ENCODE assay signal across 15 cellular contexts in genomic region chr4:70802923-70803605, GRCh38. TPM values are rescaled to one million over a fixed set of nuclear protein-coding genes. Genes with fewer than 3 reads are reported as not detected.
DNase-seq lines count a peak whose midpoint lies in the region; ATAC-seq and TF ChIP-seq lines count a peak whose summit lies in the region.
"Had no signal": no experiment of that assay in that cellular context is flagged by ENCODE, and none has a peak within 500 bp of the region (broad histone marks: within the 10 kb centered on the region; RNA-seq: fewer than 3 reads in every experiment).

No MANE protein-coding gene starts in this region.

- H3K4me3 Mint-ChIP-seq in progenitor cell of endocrine pancreas (ENCODE audit: low read depth) = no peak overlapping the region
- H3K4me3 Mint-ChIP-seq: activated B cell treated with CpG ODN at 0.5 μM for 24 hours; activated T-cell treated with anti-CD3 and anti-CD28 coated beads, Interleukin-2, amount 50 U/mL, for 4 hours; stimulated activated naive CD8-positive, alpha-beta T cell treated with anti-CD3 and anti-CD28 coated beads, Interleukin-15, Interleukin-2, amounts not matched to agents 100 ng/mL and 50 ng/mL, for 24 hours had no signal

- peaks cover 7% of the 10 kb centered on the region for H3K4me1 Mint-ChIP-seq in progenitor cell of endocrine pancreas (ENCODE audit: low read depth)
- H3K4me1 Mint-ChIP-seq: activated B cell treated with CpG ODN at 0.5 μM for 24 hours had no signal

- no peak overlapping the region for H3K27ac Mint-ChIP-seq in progenitor cell of endocrine pancreas
- H3K27ac Mint-ChIP-seq: activated B cell treated with CpG ODN at 0.5 μM for 24 hours; stimulated activated naive CD8-positive, alpha-beta T cell treated with anti-CD3 and anti-CD28 coated beads, Interleukin-15, Interleukin-2, amounts not matched to agents 100 ng/mL and 50 ng/mL, for 24 hours had no signal

- no peak for TF ChIP-seq CTCF in progenitor cell of endocrine pancreas (IDR thresholded peaks at IDR 0.05; ENCODE audit: unreplicated experiment)

- H3K36me3 Mint-ChIP-seq in progenitor cell of endocrine pancreas (ENCODE audit: insufficient read depth) = peaks cover 9% of the 10 kb centered on the region

- H3K9me3 Mint-ChIP-seq in progenitor cell of endocrine pancreas (ENCODE audit: low read depth) = no peaks in the 10 kb centered on the region
- H3K9me3 Mint-ChIP-seq: activated B cell treated with CpG ODN at 0.5 μM for 24 hours; activated T-cell treated with anti-CD3 and anti-CD28 coated beads, Interleukin-2, amount 50 U/mL, for 4 hours; stimulated activated naive CD8-positive, alpha-beta T cell treated with anti-CD3 and anti-CD28 coated beads, Interleukin-15, Interleukin-2, amounts not matched to agents 100 ng/mL and 50 ng/mL, for 24 hours had no signal

- no peaks in the 10 kb centered on the region for H3K27me3 Mint-ChIP-seq in progenitor cell of endocrine pancreas
- H3K27me3 Mint-ChIP-seq: activated B cell treated with CpG ODN at 0.5 μM for 24 hours; stimulated activated naive CD8-positive, alpha-beta T cell treated with anti-CD3 and anti-CD28 coated beads, Interleukin-15, Interleukin-2, amounts not matched to agents 100 ng/mL and 50 ng/mL, for 24 hours had no signal

- no peak for ATAC-seq in HG02973 (IDR thresholded peaks at IDR 0.05; ENCODE audit: unreplicated experiment)
- ATAC-seq: activated T-cell treated with anti-CD3 and anti-CD28 coated beads, Interleukin-2, amount 50 U/mL, for 4 hours; heart left ventricle had no signal

- peak; percentile 64 for DNase-seq in DMS153 (lab: John Stamatoyannopoulos, UW)
- peak; percentile 5 for DNase-seq in HT-29 (ENCODE audit: low spot score)
- peak; percentile 25 for DNase-seq in NCI-H748 treated with DMSO at 0.1 percent for 48 hours (lab: John Stamatoyannopoulos, UW)
- DNase-seq in kidney glomerular epithelial cell (lab: John Stamatoyannopoulos, UW) = peak; percentile 1
- DNase-seq in globus pallidus (ENCODE audit: low spot score) = no peak
- no peak for DNase-seq in progenitor cell of endocrine pancreas (ENCODE audit: low spot score, unreplicated experiment)
- DNase-seq: activated B cell treated with CpG ODN at 0.5 μM for 24 hours; activated naive CD4-positive, alpha-beta T cell treated with anti-CD3 and anti-CD28 coated beads, Interleukin-2, amount 50 U/mL, for 16 hours; activated T-cell treated with anti-CD3 and anti-CD28 coated beads, Interleukin-2, amount 50 U/mL, for 4 hours; heart left ventricle; SHP77 treated with DMSO at 0.1 percent for 48 hours; stimulated activated CD4-positive, alpha-beta T cell treated with anti-CD3 and anti-CD28 coated beads, Interleukin-1b, Interleukin-23, amount 100 ng/mL, for 48 hours; trophoblast cell had no signal

RNA-seq across cellular contexts. Expression of gene GRSF1, which starts 36.6 kb away (rescaled TPM):
- total RNA-seq in HT-29 (2014; rRNA removed; shearing (Covaris generic)) = 40.7 and 48.3 TPM in 2 replicates
- total RNA-seq in progenitor cell of endocrine pancreas = 87.5 and 87.8 TPM in 2 replicates

Comparison
In these comparisons a context has a peak if more than half of its experiments do, and no peak if none do; other contexts are left out.
1. DNase-seq: peak in DMS153 (single experiment), HT-29 (single experiment), NCI-H748 treated with DMSO at 0.1 percent for 48 hours (single experiment) and kidney glomerular epithelial cell (single experiment); none in globus pallidus (single experiment) and progenitor cell of endocrine pancreas (single experiment).